In genomic region chr19:33434090-33434885, GRCh38 we compare ENCODE assay signal across 24 cellular contexts.
DNase-seq lines count a peak whose midpoint lies in the region; ATAC-seq, FAIRE-seq and TF ChIP-seq lines count a peak whose summit lies in the region.
"Had no signal": no experiment of that assay in that cellular context is flagged by ENCODE, and none has a peak within 500 bp of the region (broad histone marks: within the 10 kb centered on the region; RNA-seq: fewer than 3 reads in every experiment).

No MANE protein-coding gene starts in this region.

- POLR2A ChIA-PET in activated CD4-positive, alpha-beta T cell treated with anti-CD3 and anti-CD28 coated beads, Interleukin-2, amount 10 ng/mL, durations not matched to agents 7 days and 5 days (lab: Charles Lee): no interaction called here

- H3K79me2 ChIP-seq in astrocyte (ENCODE audit: insufficient read depth, low read length): no peaks in the 10 kb centered on the region

- CTCF ChIA-PET in activated CD4-positive, alpha-beta T cell treated with anti-CD3 and anti-CD28 coated beads, Interleukin-2, amount 10 ng/mL, durations not matched to agents 7 days and 5 days (lab: Charles Lee): no interaction called here

- ATAC-seq in right cardiac atrium: no peak
- no peak for ATAC-seq in heart right ventricle
- no peak for ATAC-seq in aorta (ENCODE audit: low FRiP score)
- ATAC-seq in HG03354 (IDR thresholded peaks at IDR 0.05; ENCODE audit: poor library complexity, severe bottlenecking, unreplicated experiment): no peak
- ATAC-seq: A549, HCT116, Panc1 had no signal

- H3K4me1 Mint-ChIP-seq in astrocyte (ENCODE audit: low read depth, unreplicated experiment): peaks cover 5% of the 10 kb centered on the region
- peaks cover 69% of the 10 kb centered on the region for H3K4me1 Mint-ChIP-seq in mesothelial cell of epicardium
- peaks cover 6% of the 10 kb centered on the region for H3K4me1 Mint-ChIP-seq in activated CD4-positive, alpha-beta T cell treated with anti-CD3 and anti-CD28 coated beads, Interleukin-2, amount 10 ng/mL, durations not matched to agents 7 days and 5 days

- no peaks in the 10 kb centered on the region for H3K9me3 ChIP-seq in right cardiac atrium (ENCODE audit: control insufficient read depth, low read length)
- no peaks in the 10 kb centered on the region for H3K9me3 ChIP-seq in heart right ventricle
- H3K9me3 ChIP-seq in astrocyte (ENCODE audit: insufficient read depth, low read depth, low read length): no peaks in the 10 kb centered on the region
- no peaks in the 10 kb centered on the region for H3K9me3 ChIP-seq in aorta (ENCODE audit: control insufficient read depth, low read length)
- H3K9me3 ChIP-seq: A549 had no signal

- H3K9me3 Mint-ChIP-seq in astrocyte (ENCODE audit: unreplicated experiment): no peaks in the 10 kb centered on the region
- H3K9me3 Mint-ChIP-seq in mesothelial cell of epicardium: no peaks in the 10 kb centered on the region
- H3K9me3 Mint-ChIP-seq in activated CD4-positive, alpha-beta T cell treated with anti-CD3 and anti-CD28 coated beads, Interleukin-2, amount 10 ng/mL, durations not matched to agents 7 days and 5 days: no peaks in the 10 kb centered on the region

- peak in 2 of 3 donors; percentile 27 to 34 for DNase-seq in right cardiac atrium
- no peak for DNase-seq in heart right ventricle
- DNase-seq in astrocyte (ENCODE audit: low read depth): no peak
- no peak for DNase-seq in mesothelial cell of epicardium (ENCODE audit: low spot score in 2 of 2, unreplicated experiment in 2 of 2)
- DNase-seq in aorta: peak; percentile 35 to 62
- DNase-seq in nucleus accumbens (lab: John Stamatoyannopoulos, UW): no peak
- no peak for DNase-seq in activated CD4-positive, alpha-beta T cell treated with anti-CD3 and anti-CD28 coated beads, Interleukin-2, amount 10 ng/mL, durations not matched to agents 7 days and 5 days
- DNase-seq: C1 segment of cervical spinal cord, DND-41, NCI-H1048, NCI-H1436 treated with DMSO at 0.1 percent for 48 hours, NCI-H2029 treated with DMSO at 0.1 percent for 48 hours, NCI-H2171 treated with DMSO at 0.1 percent for 48 hours, NCI-H510A, NCI-H82, SHP77 treated with DMSO at 0.1 percent for 48 hours had no signal

- H3K4me3 ChIP-seq in right cardiac atrium (ENCODE audit: low read length) (no peak overlapping the region), heart right ventricle (no peak overlapping the region), astrocyte (ENCODE audit: insufficient read depth, low read depth, low read length) (no peak overlapping the region), aorta (ENCODE audit: low read length in 2 of 2) (no peak overlapping the region)
- H3K4me3 ChIP-seq: A549, GM23248 had no signal

- H3K4me1 ChIP-seq in right cardiac atrium (ENCODE audit: control insufficient read depth, insufficient read depth, low read length) (no peaks in the 10 kb centered on the region), heart right ventricle (peaks cover 0 to 6% (median 0%) of the 10 kb centered on the region in 9 donors), astrocyte (ENCODE audit: insufficient read depth, low read length) (peaks cover 10% of the 10 kb centered on the region), aorta (ENCODE audit: control insufficient read depth in 1 of 2, insufficient read depth in 2 of 2, low read length in 2 of 2) (no peaks in the 10 kb centered on the region)
- H3K4me1 ChIP-seq: A549 had no signal

- intact Hi-C loops in right cardiac atrium (cut with DNase I): loop anchor here in 1 of 4 donors (5.0 kb wide), 1 partner anchor 338 kb away; no protein-coding TSS in a partner anchor
- intact Hi-C loops in heart right ventricle (cut with DNase I): loop anchor here in 3 of 10 donors (5.0 kb wide), 1 partner anchor 338 kb away; no protein-coding TSS in a partner anchor
- intact Hi-C loops in aorta (cut with DNase I): loop anchor here in 1 of 2 donors (5.0 kb wide), 1 partner anchor 338 kb away; no protein-coding TSS in a partner anchor

- peak overlapping the region; percentile 48 for H3K4me2 ChIP-seq in astrocyte (ENCODE audit: low read length)
- H3K4me2 ChIP-seq: A549 had no signal

- H3K27me3 ChIP-seq in right cardiac atrium (ENCODE audit: control insufficient read depth, insufficient read depth) (no peaks in the 10 kb centered on the region), heart right ventricle (no peaks in the 10 kb centered on the region), astrocyte (ENCODE audit: insufficient read depth, low read length) (no peaks in the 10 kb centered on the region), aorta (ENCODE audit: control insufficient read depth in 1 of 2, insufficient read depth in 2 of 2, low read length in 1 of 2) (no peaks in the 10 kb centered on the region)

- no peak for FAIRE-seq in astrocyte (lab: Jason Lieb, UNC)
- FAIRE-seq: A549, G401.6, GM12891, GM18507 had no signal

- H3K27ac Mint-ChIP-seq in astrocyte (ENCODE audit: unreplicated experiment) (no peak overlapping the region), mesothelial cell of epicardium (peak overlapping the region; percentile 67)
- no peak overlapping the region for H3K27ac Mint-ChIP-seq in activated CD4-positive, alpha-beta T cell treated with anti-CD3 and anti-CD28 coated beads, Interleukin-2, amount 10 ng/mL, durations not matched to agents 7 days and 5 days

- H3K4me3 Mint-ChIP-seq in astrocyte (ENCODE audit: unreplicated experiment) (no peak overlapping the region), mesothelial cell of epicardium (no peak overlapping the region)
- H3K4me3 Mint-ChIP-seq in activated CD4-positive, alpha-beta T cell treated with anti-CD3 and anti-CD28 coated beads, Interleukin-2, amount 10 ng/mL, durations not matched to agents 7 days and 5 days: no peak overlapping the region

- H3K36me3 ChIP-seq in heart right ventricle (no peaks in the 10 kb centered on the region), astrocyte (ENCODE audit: insufficient read depth, low read length) (no peaks in the 10 kb centered on the region), aorta (ENCODE audit: control insufficient read depth in 1 of 2, insufficient read depth in 2 of 2, low read length in 1 of 2) (no peaks in the 10 kb centered on the region)

- WGBS in right cardiac atrium: 89% methylated on average over 22 of the region's 22 CpGs
- WGBS in heart right ventricle, 2 donors: 89 to 90% methylated on average over 22 of the region's 22 CpGs
- 84 to 87% methylated on average over 22 of the region's 22 CpGs for WGBS in aorta, 2 donors

- no peak overlapping the region for H2AFZ ChIP-seq in astrocyte (ENCODE audit: low read depth, low read length)
- H2AFZ ChIP-seq: GM23248 had no signal

- H3K36me3 Mint-ChIP-seq in astrocyte (ENCODE audit: low read depth, unreplicated experiment) (peaks cover 3% of the 10 kb centered on the region), mesothelial cell of epicardium (no peaks in the 10 kb centered on the region)
- H3K36me3 Mint-ChIP-seq in activated CD4-positive, alpha-beta T cell treated with anti-CD3 and anti-CD28 coated beads, Interleukin-2, amount 10 ng/mL, durations not matched to agents 7 days and 5 days (ENCODE audit: low read depth): no peaks in the 10 kb centered on the region

- TF ChIP-seq CTCF in heart right ventricle (IDR thresholded peaks at IDR 0.05) (no peak), astrocyte (IDR thresholded peaks at IDR 0.05; ENCODE audit: insufficient read depth, low read depth, low read length) (no peak), mesothelial cell of epicardium (IDR thresholded peaks at IDR 0.05; ENCODE audit: unreplicated experiment) (no peak)

- no peak overlapping the region for H3K27ac ChIP-seq in right cardiac atrium (ENCODE audit: low read length)
- H3K27ac ChIP-seq in heart right ventricle: no peak overlapping the region
- H3K27ac ChIP-seq in astrocyte (ENCODE audit: low read depth, low read length): no peak overlapping the region
- no peak overlapping the region for H3K27ac ChIP-seq in aorta (ENCODE audit: low read depth in 1 of 2, low read length in 2 of 2)
- H3K27ac ChIP-seq: A549, GM23248 had no signal

- peak overlapping the region; percentile 43 for H3K9ac ChIP-seq in astrocyte (ENCODE audit: low read length)
- H3K9ac ChIP-seq: GM23248 had no signal

- no peaks in the 10 kb centered on the region for H4K20me1 ChIP-seq in astrocyte (ENCODE audit: insufficient read depth, low read length)

- peaks cover 3% of the 10 kb centered on the region for H3K27me3 Mint-ChIP-seq in astrocyte (ENCODE audit: low read depth, unreplicated experiment)
- peaks cover 5% of the 10 kb centered on the region for H3K27me3 Mint-ChIP-seq in mesothelial cell of epicardium (ENCODE audit: low read depth)
- H3K27me3 Mint-ChIP-seq in activated CD4-positive, alpha-beta T cell treated with anti-CD3 and anti-CD28 coated beads, Interleukin-2, amount 10 ng/mL, durations not matched to agents 7 days and 5 days: no peaks in the 10 kb centered on the region

Comparison
In these comparisons a context has a peak if more than half of its experiments do, and no peak if none do; other contexts are left out.
1. DNase-seq: peak in right cardiac atrium (2 of 3) and aorta (2 of 2); none in heart right ventricle (0 of 2), astrocyte (single experiment), mesothelial cell of epicardium (0 of 2), nucleus accumbens (0 of 56) and activated CD4-positive, alpha-beta T cell treated with anti-CD3 and anti-CD28 coated beads, Interleukin-2, amount 10 ng/mL, durations not matched to agents 7 days and 5 days (single experiment).